In the genomic region with DNA sequence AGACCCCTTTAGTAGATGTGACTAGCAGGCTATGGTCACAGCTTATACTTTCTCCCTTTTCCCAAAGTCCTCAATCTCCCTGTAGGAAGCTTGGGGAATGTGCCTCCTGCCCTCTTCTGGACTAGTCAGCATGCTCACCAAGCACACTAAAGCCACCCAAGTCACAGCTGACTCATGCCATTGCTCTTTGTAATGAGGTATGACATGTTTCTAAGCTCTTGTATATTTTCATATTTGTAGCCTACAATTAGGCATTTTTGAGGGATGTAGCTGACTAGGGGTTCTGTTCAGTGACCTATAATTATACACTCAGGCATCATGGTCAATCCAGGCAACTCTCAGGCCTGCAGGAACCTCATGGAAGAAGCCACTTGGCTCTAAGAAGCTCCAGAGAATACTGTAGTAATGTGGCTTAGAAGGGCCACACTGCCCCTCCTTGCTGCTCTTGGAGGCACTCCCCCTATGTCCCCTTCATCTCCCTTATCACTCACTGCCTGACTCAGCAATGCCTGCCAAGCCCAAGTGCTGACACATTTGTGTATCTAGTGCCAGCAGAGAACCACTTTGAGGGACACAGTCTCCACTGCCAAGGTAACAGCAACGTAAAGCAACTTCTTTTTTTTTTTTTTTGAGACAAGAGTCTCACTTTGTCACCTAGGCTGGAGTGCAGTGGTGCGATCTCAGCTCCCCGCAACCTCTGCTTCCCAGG, we compare ENCODE assay signal across 8 cellular contexts.
DNase-seq lines count a peak whose midpoint lies in the region; ATAC-seq and TF ChIP-seq lines count a peak whose summit lies in the region.

No MANE protein-coding gene starts in this region.

- H3K4me3 ChIP-seq in HEK293 (ENCODE audit: low read depth, low read length) (no peak overlapping the region), adipocyte (ENCODE audit: low read length) (no peak overlapping the region), left ventricle myocardium inferior (no peak overlapping the region), spleen (no peak overlapping the region)

- no peaks in the 10 kb centered on the region for H3K36me3 ChIP-seq in HEK293 (ENCODE audit: control insufficient read depth in 2 of 2, insufficient read depth in 1 of 2, low read length in 2 of 2)
- no peaks in the 10 kb centered on the region for H3K36me3 ChIP-seq in adipocyte (ENCODE audit: control insufficient read depth, insufficient read depth, low read length, severe bottlenecking)
- H3K36me3 ChIP-seq in left ventricle myocardium inferior, result no peaks in the 10 kb centered on the region
- no peaks in the 10 kb centered on the region for H3K36me3 ChIP-seq in spleen

- CTCF ChIA-PET in HEK293 (lab: Yijun Ruan, JAX), result interaction anchor here (0.5 to 1.4 kb wide), 7 partner anchors 8 to 91 kb away, joined by 3 to 8 read pairs (median 3); no protein-coding TSS in a partner anchor

- 71 to 84% (median 79%) methylated on average over 3 of the region's 3 CpGs for WGBS in spleen, 5 donors

- H3K27me3 ChIP-seq in adipocyte (replicated peaks; ENCODE audit: control insufficient read depth, insufficient read depth, low read length), result no peaks in the 10 kb centered on the region
- no peaks in the 10 kb centered on the region for H3K27me3 ChIP-seq in left ventricle myocardium inferior (ENCODE audit: low read depth)
- H3K27me3 ChIP-seq in spleen (replicated peaks in 1 of 7), result no peaks in the 10 kb centered on the region

- TF ChIP-seq POLR2A in spleen (IDR thresholded peaks at IDR 0.05), result no peak

- H3K4me1 ChIP-seq in HEK293 (ENCODE audit: control insufficient read depth, insufficient read depth, low read length) (no peaks in the 10 kb centered on the region), adipocyte (ENCODE audit: control insufficient read depth, insufficient read depth, low read length) (peaks cover 44% of the 10 kb centered on the region), left ventricle myocardium inferior (peaks cover 95% of the 10 kb centered on the region), spleen (peaks cover 9 to 77% (median 35%) of the 10 kb centered on the region in 6 donors)

- ATAC-seq in HG03378 (IDR thresholded peaks at IDR 0.05; ENCODE audit: unreplicated experiment) (no peak), GM18498 (IDR thresholded peaks at IDR 0.05; ENCODE audit: unreplicated experiment) (no peak), HG02610 (IDR thresholded peaks at IDR 0.05; ENCODE audit: unreplicated experiment) (no peak)

- POLR2A ChIA-PET in HEK293 (lab: Yijun Ruan, JAX), result no interaction called here

- peak overlapping the region; percentile 29 for H3K9ac ChIP-seq in adipocyte (ENCODE audit: low read length)

- TF ChIP-seq CTCF in HEK293 (tag by site-specific recombination; IDR thresholded peaks at IDR 0.05) (no peak), left ventricle myocardium inferior (IDR thresholded peaks at IDR 0.05; ENCODE audit: borderline replicate concordance) (peak; percentile 30), spleen (IDR thresholded peaks at IDR 0.05 in 8 of 11, conservative IDR thresholded peaks at IDR 0.05 in 3 of 11) (no peak)

- intact Hi-C loops in left ventricle myocardium inferior (cut with micrococcal nuclease), result no loop called here
- intact Hi-C loops in spleen (cut with DNase I; ENCODE audit: low total_unique reads), result no loop called here

- H3K9me3 ChIP-seq in HEK293 (ENCODE audit: control insufficient read depth, insufficient read depth, low read depth, low read length), result no peaks in the 10 kb centered on the region
- no peaks in the 10 kb centered on the region for H3K9me3 ChIP-seq in adipocyte (ENCODE audit: control insufficient read depth, low read length)
- H3K9me3 ChIP-seq in left ventricle myocardium inferior (replicated peaks), result no peaks in the 10 kb centered on the region
- H3K9me3 ChIP-seq in spleen, result no peaks in the 10 kb centered on the region

- DNase-seq in adipocyte (ENCODE audit: low read depth), result peak; percentile 86
- peak; percentile 62 for DNase-seq in left ventricle myocardium inferior
- DNase-seq in spleen, result no peak
- no peak for DNase-seq in inferior parietal cortex (ENCODE audit: extremely low spot score)

- no peak overlapping the region for H3K27ac ChIP-seq in HEK293 (ENCODE audit: extremely low read depth, low read depth, low read length)
- peak overlapping the region; percentile 87 for H3K27ac ChIP-seq in left ventricle myocardium inferior (replicated peaks)
- H3K27ac ChIP-seq in spleen, result peak overlapping the region in 6 of 8 donors; percentile 32 to 82 (median 72)

TF ChIP-seq in HEK293, 187 proteins besides CTCF, POLR2A, EP300 and RAD21 (continues in another document):
- TF ChIP-seq ZNF677 (tag by site-specific recombination; IDR thresholded peaks at IDR 0.05), result no peak
- TF ChIP-seq SP7 (tag by site-specific recombination; IDR thresholded peaks at IDR 0.05), result peak; percentile 99
- TF ChIP-seq, protein P1, sequence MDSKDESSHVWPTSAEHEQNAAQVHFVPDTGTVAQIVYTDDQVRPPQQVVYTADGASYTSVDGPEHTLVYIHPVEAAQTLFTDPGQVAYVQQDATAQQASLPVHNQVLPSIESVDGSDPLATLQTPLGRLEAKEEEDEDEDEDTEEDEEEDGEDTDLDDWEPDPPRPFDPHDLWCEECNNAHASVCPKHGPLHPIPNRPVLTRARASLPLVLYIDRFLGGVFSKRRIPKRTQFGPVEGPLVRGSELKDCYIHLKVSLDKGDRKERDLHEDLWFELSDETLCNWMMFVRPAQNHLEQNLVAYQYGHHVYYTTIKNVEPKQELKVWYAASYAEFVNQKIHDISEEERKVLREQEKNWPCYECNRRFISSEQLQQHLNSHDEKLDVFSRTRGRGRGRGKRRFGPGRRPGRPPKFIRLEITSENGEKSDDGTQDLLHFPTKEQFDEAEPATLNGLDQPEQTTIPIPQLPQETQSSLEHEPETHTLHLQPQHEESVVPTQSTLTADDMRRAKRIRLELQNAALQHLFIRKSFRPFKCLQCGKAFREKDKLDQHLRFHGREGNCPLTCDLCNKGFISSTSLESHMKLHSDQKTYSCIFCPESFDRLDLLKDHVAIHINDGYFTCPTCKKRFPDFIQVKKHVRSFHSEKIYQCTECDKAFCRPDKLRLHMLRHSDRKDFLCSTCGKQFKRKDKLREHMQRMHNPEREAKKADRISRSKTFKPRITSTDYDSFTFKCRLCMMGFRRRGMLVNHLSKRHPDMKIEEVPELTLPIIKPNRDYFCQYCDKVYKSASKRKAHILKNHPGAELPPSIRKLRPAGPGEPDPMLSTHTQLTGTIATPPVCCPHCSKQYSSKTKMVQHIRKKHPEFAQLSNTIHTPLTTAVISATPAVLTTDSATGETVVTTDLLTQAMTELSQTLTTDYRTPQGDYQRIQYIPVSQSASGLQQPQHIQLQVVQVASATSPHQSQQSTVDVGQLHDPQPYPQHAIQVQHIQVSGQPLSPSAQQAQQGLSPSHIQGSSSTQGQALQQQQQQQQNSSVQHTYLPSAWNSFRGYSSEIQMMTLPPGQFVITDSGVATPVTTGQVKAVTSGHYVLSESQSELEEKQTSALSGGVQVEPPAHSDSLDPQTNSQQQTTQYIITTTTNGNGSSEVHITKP (tag by site-specific recombination; IDR thresholded peaks at IDR 0.05), result no peak
- no peak for TF ChIP-seq ZNF571 (tag by site-specific recombination; IDR thresholded peaks at IDR 0.05)
- TF ChIP-seq, protein P2, sequence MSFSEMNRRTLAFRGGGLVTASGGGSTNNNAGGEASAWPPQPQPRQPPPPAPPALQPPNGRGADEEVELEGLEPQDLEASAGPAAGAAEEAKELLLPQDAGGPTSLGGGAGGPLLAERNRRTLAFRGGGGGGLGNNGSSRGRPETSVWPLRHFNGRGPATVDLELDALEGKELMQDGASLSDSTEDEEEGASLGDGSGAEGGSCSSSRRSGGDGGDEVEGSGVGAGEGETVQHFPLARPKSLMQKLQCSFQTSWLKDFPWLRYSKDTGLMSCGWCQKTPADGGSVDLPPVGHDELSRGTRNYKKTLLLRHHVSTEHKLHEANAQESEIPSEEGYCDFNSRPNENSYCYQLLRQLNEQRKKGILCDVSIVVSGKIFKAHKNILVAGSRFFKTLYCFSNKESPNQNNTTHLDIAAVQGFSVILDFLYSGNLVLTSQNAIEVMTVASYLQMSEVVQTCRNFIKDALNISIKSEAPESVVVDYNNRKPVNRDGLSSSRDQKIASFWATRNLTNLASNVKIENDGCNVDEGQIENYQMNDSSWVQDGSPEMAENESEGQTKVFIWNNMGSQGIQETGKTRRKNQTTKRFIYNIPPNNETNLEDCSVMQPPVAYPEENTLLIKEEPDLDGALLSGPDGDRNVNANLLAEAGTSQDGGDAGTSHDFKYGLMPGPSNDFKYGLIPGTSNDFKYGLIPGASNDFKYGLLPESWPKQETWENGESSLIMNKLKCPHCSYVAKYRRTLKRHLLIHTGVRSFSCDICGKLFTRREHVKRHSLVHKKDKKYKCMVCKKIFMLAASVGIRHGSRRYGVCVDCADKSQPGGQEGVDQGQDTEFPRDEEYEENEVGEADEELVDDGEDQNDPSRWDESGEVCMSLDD (tag by site-specific recombination; IDR thresholded peaks at IDR 0.05), result no peak
- TF ChIP-seq ZNF692 (tag by site-specific recombination; IDR thresholded peaks at IDR 0.05), result no peak
- TF ChIP-seq ZNF221 (tag by site-specific recombination; IDR thresholded peaks at IDR 0.05; ENCODE audit: borderline replicate concordance), result no peak
- TF ChIP-seq GLIS2 (tag by site-specific recombination; IDR thresholded peaks at IDR 0.05), result no peak
- TF ChIP-seq, protein P3, sequence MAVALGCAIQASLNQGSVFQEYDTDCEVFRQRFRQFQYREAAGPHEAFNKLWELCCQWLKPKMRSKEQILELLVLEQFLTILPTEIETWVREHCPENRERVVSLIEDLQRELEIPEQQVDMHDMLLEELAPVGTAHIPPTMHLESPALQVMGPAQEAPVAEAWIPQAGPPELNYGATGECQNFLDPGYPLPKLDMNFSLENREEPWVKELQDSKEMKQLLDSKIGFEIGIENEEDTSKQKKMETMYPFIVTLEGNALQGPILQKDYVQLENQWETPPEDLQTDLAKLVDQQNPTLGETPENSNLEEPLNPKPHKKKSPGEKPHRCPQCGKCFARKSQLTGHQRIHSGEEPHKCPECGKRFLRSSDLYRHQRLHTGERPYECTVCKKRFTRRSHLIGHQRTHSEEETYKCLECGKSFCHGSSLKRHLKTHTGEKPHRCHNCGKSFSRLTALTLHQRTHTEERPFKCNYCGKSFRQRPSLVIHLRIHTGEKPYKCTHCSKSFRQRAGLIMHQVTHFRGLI (tag by site-specific recombination; IDR thresholded peaks at IDR 0.05), result no peak
- TF ChIP-seq ZNF837 (tag by site-specific recombination; IDR thresholded peaks at IDR 0.05), result no peak

Comparison
In these comparisons a context has a peak if more than half of its experiments do, and no peak if none do; other contexts are left out.
1. DNase-seq: peak in adipocyte (single experiment) and left ventricle myocardium inferior (single experiment); none in spleen (single experiment) and inferior parietal cortex (single experiment).